ENCODE assay signal across 18 cellular contexts in genomic region chr12:67428431-67428830, GRCh38.
"Had no signal": no experiment of that assay in that cellular context is flagged by ENCODE, and none has a peak within 500 bp of the region (broad histone marks: within the 10 kb centered on the region; RNA-seq: fewer than 3 reads in every experiment).

No MANE protein-coding gene starts in this region.

- DNase-seq: activated CD4-positive, alpha-beta T cell treated with anti-CD3 and anti-CD28 coated beads for 1 hour; activated CD4-positive, alpha-beta T cell treated with anti-CD3 and anti-CD28 coated beads, Interleukin-2, amount 50 U/mL, for 4 hours; activated naive CD4-positive, alpha-beta T cell treated with anti-CD3 and anti-CD28 coated beads, Interleukin-2, amount 50 U/mL, for 16 hours; left lung; natural killer cell; posterior cingulate gyrus; stimulated activated CD4-positive, alpha-beta T cell treated with anti-CD3 and anti-CD28 coated beads, Interleukin-4, amount 100 ng/mL, for 4 hours; stimulated activated CD8-positive, alpha-beta memory T cell treated with anti-CD3 and anti-CD28 coated beads, Interleukin-4, amount 100 ng/mL, for 48 hours; stimulated activated naive CD4-positive, alpha-beta T cell treated with Interleukin-2 at 50 U/mL for 16 hours; T-cell; T-helper 9 cell; upper lobe of left lung had no signal

- FAIRE-seq: astrocyte, islet of Langerhans had no signal

- H3K27ac ChIP-seq: left lung, neutrophil, right atrium auricular region, upper lobe of left lung had no signal

- ATAC-seq: activated T-helper 17 cell treated with anti-CD3 and anti-CD28 coated beads, Interleukin-2, amount 50 U/mL, for 72 hours; left lung; natural killer cell; T-cell had no signal

- H3K27me3 ChIP-seq: left lung, neutrophil, right atrium auricular region, upper lobe of left lung had no signal

- H3K4me3 ChIP-seq: left lung, right atrium auricular region, skin epidermis, upper lobe of left lung had no signal

- H3K36me3 ChIP-seq: left lung, neutrophil, right atrium auricular region, upper lobe of left lung had no signal

- H3K9me3 ChIP-seq: left lung, neutrophil, right atrium auricular region, upper lobe of left lung had no signal
